ENCODE assay signal across 12 cellular contexts in the genomic region with DNA sequence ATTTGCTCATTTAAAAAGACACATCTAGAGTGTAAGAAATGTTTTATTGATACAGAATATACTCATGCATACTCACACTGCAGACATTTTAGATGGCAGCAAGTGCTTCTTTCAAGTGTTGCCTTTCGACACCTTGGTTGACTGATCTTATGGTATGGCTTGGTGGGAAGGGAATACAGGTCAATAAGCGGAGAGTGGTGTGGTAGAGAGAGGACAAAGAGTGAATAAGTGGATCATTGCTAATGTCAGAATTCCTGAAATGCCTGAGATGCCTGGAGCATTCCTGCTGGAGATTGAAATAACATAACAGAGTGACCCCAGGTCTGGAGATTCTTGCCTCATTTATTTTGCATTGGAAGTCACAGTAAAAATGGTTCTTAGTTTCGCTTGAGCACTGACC.
A peak's percentile ranks its signal among the peaks of the same experiment; 100 is the strongest.
DNase-seq lines count a peak whose midpoint lies in the region; ATAC-seq and TF ChIP-seq lines count a peak whose summit lies in the region.
"Had no signal": no experiment of that assay in that cellular context is flagged by ENCODE, and none has a peak within 500 bp of the region (broad histone marks: within the 10 kb centered on the region; RNA-seq: fewer than 3 reads in every experiment).

No MANE protein-coding gene starts in this region.

- H3K4me1 Mint-ChIP-seq in nephron = peaks cover 34% of the 10 kb centered on the region
- no peaks in the 10 kb centered on the region for H3K4me1 Mint-ChIP-seq in naive thymus-derived CD4-positive, alpha-beta T cell
- H3K4me1 Mint-ChIP-seq: CD4-positive, alpha-beta memory T cell had no signal

- WGBS in ectodermal cell, 2 experiments = 53 to 57% methylated on average over 2 to 3 of the region's 3 CpGs

- H3K36me3 ChIP-seq in ectodermal cell (ENCODE audit: control insufficient read depth, insufficient read depth, low read length) = no peaks in the 10 kb centered on the region
- no peaks in the 10 kb centered on the region for H3K36me3 ChIP-seq in naive thymus-derived CD4-positive, alpha-beta T cell (ENCODE audit: control insufficient read depth in 2 of 3, insufficient read depth in 3 of 3, low read length in 3 of 3)

- peak; percentile 71 for DNase-seq in Daoy (ENCODE audit: low read depth)
- DNase-seq in NCI-H226 = peak; percentile 70
- no peak for DNase-seq in NCI-H82 treated with DMSO at 0.1 percent for 48 hours (lab: John Stamatoyannopoulos, UW; ENCODE audit: unreplicated experiment)
- no peak for DNase-seq in naive thymus-derived CD4-positive, alpha-beta T cell
- no peak for DNase-seq in caudate nucleus (lab: John Stamatoyannopoulos, UW)
- DNase-seq: CD4-positive, alpha-beta memory T cell; effector memory CD4-positive, alpha-beta T cell; NCI-H1417 had no signal

- peaks cover 9% of the 10 kb centered on the region for H3K4me1 ChIP-seq in ectodermal cell (ENCODE audit: control insufficient read depth, insufficient read depth, low read length)
- no peaks in the 10 kb centered on the region for H3K4me1 ChIP-seq in naive thymus-derived CD4-positive, alpha-beta T cell (ENCODE audit: control insufficient read depth in 2 of 2, insufficient read depth in 2 of 2, low read length in 2 of 2)

- ATAC-seq in naive thymus-derived CD4-positive, alpha-beta T cell = no peak
- ATAC-seq in GM21825 (IDR thresholded peaks at IDR 0.05; ENCODE audit: unreplicated experiment) = no peak

- H3K27me3 ChIP-seq in ectodermal cell (ENCODE audit: control insufficient read depth, insufficient read depth, low read length, poor library complexity, severe bottlenecking) = no peaks in the 10 kb centered on the region
- H3K27me3 ChIP-seq in naive thymus-derived CD4-positive, alpha-beta T cell (ENCODE audit: control insufficient read depth in 2 of 2, insufficient read depth in 2 of 2, low read length in 2 of 2) = no peaks in the 10 kb centered on the region

- POLR2A ChIA-PET in naive thymus-derived CD4-positive, alpha-beta T cell (lab: Charles Lee) = no interaction called here

- H3K4me3 ChIP-seq in ectodermal cell (ENCODE audit: insufficient read depth, low read depth, low read length) = no peak overlapping the region
- no peak overlapping the region for H3K4me3 ChIP-seq in naive thymus-derived CD4-positive, alpha-beta T cell (ENCODE audit: low read length)
- H3K4me3 ChIP-seq: smooth muscle cell had no signal

- H3K27ac Mint-ChIP-seq in nephron = peak overlapping the region; percentile 4 to 47 (median 10)
- no peak overlapping the region for H3K27ac Mint-ChIP-seq in naive thymus-derived CD4-positive, alpha-beta T cell
- H3K27ac Mint-ChIP-seq: CD4-positive, alpha-beta memory T cell had no signal

- CTCF ChIA-PET in naive thymus-derived CD4-positive, alpha-beta T cell (lab: Charles Lee) = interaction anchor here (0.6 kb wide), 1 partner anchor 194 kb away, joined by 3 read pairs; no protein-coding TSS in a partner anchor

- H3K27ac ChIP-seq in ectodermal cell (ENCODE audit: insufficient read depth, low read depth, low read length, poor library complexity, severe bottlenecking) = peak overlapping the region; percentile 81
- no peak overlapping the region for H3K27ac ChIP-seq in naive thymus-derived CD4-positive, alpha-beta T cell (ENCODE audit: low read depth, low read length)
- H3K27ac ChIP-seq in caudate nucleus (ENCODE audit: low read depth, low read length) = no peak overlapping the region

- H3K9me3 ChIP-seq in ectodermal cell (ENCODE audit: control insufficient read depth, low read length) = no peaks in the 10 kb centered on the region
- no peaks in the 10 kb centered on the region for H3K9me3 ChIP-seq in naive thymus-derived CD4-positive, alpha-beta T cell (ENCODE audit: control insufficient read depth in 2 of 3, low read length in 3 of 3)

- H3K27me3 Mint-ChIP-seq in nephron (ENCODE audit: low read depth) = no peaks in the 10 kb centered on the region
- H3K27me3 Mint-ChIP-seq in naive thymus-derived CD4-positive, alpha-beta T cell = no peaks in the 10 kb centered on the region
- H3K27me3 Mint-ChIP-seq: CD4-positive, alpha-beta memory T cell had no signal

- intact Hi-C loops in naive thymus-derived CD4-positive, alpha-beta T cell (cut with micrococcal nuclease) = no loop called here

- no peak overlapping the region for H3K4me3 Mint-ChIP-seq in nephron
- no peak overlapping the region for H3K4me3 Mint-ChIP-seq in naive thymus-derived CD4-positive, alpha-beta T cell
- H3K4me3 Mint-ChIP-seq: CD4-positive, alpha-beta memory T cell had no signal

- no peak for TF ChIP-seq CTCF in nephron (IDR thresholded peaks at IDR 0.05; ENCODE audit: unreplicated experiment in 3 of 3)

- no peaks in the 10 kb centered on the region for H3K36me3 Mint-ChIP-seq in nephron (ENCODE audit: low read depth)
- H3K36me3 Mint-ChIP-seq in naive thymus-derived CD4-positive, alpha-beta T cell = no peaks in the 10 kb centered on the region
- H3K36me3 Mint-ChIP-seq: CD4-positive, alpha-beta memory T cell had no signal

- H3K9me3 Mint-ChIP-seq in nephron = no peaks in the 10 kb centered on the region
- H3K9me3 Mint-ChIP-seq in naive thymus-derived CD4-positive, alpha-beta T cell = peaks cover 0 to 10% (median 2%) of the 10 kb centered on the region in 11 donors

Comparison
In these comparisons a context has a peak if more than half of its experiments do, and no peak if none do; other contexts are left out.
1. DNase-seq: peak in Daoy (single experiment) and NCI-H226 (single experiment); none in NCI-H82 treated with DMSO at 0.1 percent for 48 hours (single experiment), naive thymus-derived CD4-positive, alpha-beta T cell (0 of 9) and caudate nucleus (0 of 61).
2. H3K27ac Mint-ChIP-seq: peak in nephron (3 of 3); none in naive thymus-derived CD4-positive, alpha-beta T cell (0 of 9).